In the genomic region with DNA sequence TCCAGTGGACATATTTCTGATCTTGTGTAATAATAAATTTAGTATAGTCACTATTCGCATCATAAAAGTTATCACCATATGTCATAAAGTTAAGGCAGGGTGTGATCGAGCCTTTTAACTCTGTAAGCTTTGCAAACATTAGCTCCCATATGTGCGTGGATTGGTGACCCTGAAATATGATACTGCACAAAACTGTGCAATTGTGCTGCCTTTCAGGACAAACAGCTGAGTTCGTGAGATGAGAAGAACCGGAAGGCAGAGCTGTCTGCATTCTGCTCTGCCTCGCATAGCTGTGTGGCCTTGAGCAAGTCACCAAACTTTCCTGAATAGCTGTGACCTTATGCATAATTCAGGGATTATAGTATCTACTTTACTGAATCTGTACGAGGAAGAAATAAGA, we compare ENCODE assay signal across 1 cellular context.
TF ChIP-seq lines count a peak whose summit lies in the region.

No MANE protein-coding gene starts in this region.

TF ChIP-seq in HEK293, 187 proteins besides CTCF, POLR2A, EP300 and RAD21 (continued from another document):
- TF ChIP-seq, protein P1, sequence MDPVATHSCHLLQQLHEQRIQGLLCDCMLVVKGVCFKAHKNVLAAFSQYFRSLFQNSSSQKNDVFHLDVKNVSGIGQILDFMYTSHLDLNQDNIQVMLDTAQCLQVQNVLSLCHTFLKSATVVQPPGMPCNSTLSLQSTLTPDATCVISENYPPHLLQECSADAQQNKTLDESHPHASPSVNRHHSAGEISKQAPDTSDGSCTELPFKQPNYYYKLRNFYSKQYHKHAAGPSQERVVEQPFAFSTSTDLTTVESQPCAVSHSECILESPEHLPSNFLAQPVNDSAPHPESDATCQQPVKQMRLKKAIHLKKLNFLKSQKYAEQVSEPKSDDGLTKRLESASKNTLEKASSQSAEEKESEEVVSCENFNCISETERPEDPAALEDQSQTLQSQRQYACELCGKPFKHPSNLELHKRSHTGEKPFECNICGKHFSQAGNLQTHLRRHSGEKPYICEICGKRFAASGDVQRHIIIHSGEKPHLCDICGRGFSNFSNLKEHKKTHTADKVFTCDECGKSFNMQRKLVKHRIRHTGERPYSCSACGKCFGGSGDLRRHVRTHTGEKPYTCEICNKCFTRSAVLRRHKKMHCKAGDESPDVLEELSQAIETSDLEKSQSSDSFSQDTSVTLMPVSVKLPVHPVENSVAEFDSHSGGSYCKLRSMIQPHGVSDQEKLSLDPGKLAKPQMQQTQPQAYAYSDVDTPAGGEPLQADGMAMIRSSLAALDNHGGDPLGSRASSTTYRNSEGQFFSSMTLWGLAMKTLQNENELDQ (tag by site-specific recombination; IDR thresholded peaks at IDR 0.05; ENCODE audit: low read depth): no peak
- TF ChIP-seq, protein P2, sequence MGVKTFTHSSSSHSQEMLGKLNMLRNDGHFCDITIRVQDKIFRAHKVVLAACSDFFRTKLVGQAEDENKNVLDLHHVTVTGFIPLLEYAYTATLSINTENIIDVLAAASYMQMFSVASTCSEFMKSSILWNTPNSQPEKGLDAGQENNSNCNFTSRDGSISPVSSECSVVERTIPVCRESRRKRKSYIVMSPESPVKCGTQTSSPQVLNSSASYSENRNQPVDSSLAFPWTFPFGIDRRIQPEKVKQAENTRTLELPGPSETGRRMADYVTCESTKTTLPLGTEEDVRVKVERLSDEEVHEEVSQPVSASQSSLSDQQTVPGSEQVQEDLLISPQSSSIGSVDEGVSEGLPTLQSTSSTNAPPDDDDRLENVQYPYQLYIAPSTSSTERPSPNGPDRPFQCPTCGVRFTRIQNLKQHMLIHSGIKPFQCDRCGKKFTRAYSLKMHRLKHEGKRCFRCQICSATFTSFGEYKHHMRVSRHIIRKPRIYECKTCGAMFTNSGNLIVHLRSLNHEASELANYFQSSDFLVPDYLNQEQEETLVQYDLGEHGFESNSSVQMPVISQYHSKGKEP (tag by site-specific recombination; IDR thresholded peaks at IDR 0.05): 0 out of 2 replicates have a peak, but pooled peaks have one; percentile 5
- no peak for TF ChIP-seq ZBTB21 (tag by site-specific recombination; IDR thresholded peaks at IDR 0.05)
- TF ChIP-seq, protein P3, sequence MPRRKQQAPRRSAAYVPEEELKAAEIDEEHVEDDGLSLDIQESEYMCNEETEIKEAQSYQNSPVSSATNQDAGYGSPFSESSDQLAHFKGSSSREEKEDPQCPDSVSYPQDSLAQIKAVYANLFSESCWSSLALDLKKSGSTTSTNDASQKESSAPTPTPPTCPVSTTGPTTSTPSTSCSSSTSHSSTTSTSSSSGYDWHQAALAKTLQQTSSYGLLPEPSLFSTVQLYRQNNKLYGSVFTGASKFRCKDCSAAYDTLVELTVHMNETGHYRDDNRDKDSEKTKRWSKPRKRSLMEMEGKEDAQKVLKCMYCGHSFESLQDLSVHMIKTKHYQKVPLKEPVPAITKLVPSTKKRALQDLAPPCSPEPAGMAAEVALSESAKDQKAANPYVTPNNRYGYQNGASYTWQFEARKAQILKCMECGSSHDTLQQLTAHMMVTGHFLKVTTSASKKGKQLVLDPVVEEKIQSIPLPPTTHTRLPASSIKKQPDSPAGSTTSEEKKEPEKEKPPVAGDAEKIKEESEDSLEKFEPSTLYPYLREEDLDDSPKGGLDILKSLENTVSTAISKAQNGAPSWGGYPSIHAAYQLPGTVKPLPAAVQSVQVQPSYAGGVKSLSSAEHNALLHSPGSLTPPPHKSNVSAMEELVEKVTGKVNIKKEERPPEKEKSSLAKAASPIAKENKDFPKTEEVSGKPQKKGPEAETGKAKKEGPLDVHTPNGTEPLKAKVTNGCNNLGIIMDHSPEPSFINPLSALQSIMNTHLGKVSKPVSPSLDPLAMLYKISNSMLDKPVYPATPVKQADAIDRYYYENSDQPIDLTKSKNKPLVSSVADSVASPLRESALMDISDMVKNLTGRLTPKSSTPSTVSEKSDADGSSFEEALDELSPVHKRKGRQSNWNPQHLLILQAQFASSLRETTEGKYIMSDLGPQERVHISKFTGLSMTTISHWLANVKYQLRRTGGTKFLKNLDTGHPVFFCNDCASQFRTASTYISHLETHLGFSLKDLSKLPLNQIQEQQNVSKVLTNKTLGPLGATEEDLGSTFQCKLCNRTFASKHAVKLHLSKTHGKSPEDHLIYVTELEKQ (tag by site-specific recombination; IDR thresholded peaks at IDR 0.05; ENCODE audit: borderline replicate concordance): no peak
- no peak for TF ChIP-seq ZEB2 (tag by site-specific recombination; IDR thresholded peaks at IDR 0.05)
- no peak for TF ChIP-seq REPIN1 (tag by site-specific recombination; IDR thresholded peaks at IDR 0.05; ENCODE audit: low read depth)
- TF ChIP-seq ZNF155 (tag by site-specific recombination; IDR thresholded peaks at IDR 0.05): no peak
- TF ChIP-seq, protein P4, sequence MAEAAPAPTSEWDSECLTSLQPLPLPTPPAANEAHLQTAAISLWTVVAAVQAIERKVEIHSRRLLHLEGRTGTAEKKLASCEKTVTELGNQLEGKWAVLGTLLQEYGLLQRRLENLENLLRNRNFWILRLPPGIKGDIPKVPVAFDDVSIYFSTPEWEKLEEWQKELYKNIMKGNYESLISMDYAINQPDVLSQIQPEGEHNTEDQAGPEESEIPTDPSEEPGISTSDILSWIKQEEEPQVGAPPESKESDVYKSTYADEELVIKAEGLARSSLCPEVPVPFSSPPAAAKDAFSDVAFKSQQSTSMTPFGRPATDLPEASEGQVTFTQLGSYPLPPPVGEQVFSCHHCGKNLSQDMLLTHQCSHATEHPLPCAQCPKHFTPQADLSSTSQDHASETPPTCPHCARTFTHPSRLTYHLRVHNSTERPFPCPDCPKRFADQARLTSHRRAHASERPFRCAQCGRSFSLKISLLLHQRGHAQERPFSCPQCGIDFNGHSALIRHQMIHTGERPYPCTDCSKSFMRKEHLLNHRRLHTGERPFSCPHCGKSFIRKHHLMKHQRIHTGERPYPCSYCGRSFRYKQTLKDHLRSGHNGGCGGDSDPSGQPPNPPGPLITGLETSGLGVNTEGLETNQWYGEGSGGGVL (tag by site-specific recombination; IDR thresholded peaks at IDR 0.05): no peak
- no peak for TF ChIP-seq GFI1B (tag by site-specific recombination; IDR thresholded peaks at IDR 0.05)
- TF ChIP-seq TRIM28 (IDR thresholded peaks at IDR 0.05; ENCODE audit: borderline replicate concordance, low read length): peak; percentile 82
- TF ChIP-seq, protein P5, sequence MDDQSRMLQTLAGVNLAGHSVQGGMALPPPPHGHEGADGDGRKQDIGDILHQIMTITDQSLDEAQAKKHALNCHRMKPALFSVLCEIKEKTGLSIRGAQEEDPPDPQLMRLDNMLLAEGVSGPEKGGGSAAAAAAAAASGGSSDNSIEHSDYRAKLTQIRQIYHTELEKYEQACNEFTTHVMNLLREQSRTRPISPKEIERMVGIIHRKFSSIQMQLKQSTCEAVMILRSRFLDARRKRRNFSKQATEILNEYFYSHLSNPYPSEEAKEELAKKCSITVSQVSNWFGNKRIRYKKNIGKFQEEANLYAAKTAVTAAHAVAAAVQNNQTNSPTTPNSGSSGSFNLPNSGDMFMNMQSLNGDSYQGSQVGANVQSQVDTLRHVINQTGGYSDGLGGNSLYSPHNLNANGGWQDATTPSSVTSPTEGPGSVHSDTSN (CRISPR knock-in tag; IDR thresholded peaks at IDR 0.05): no peak
- no peak for TF ChIP-seq KLF16 (tag by site-specific recombination; IDR thresholded peaks at IDR 0.05)
- no peak for TF ChIP-seq ZNF473 (tag by site-specific recombination; IDR thresholded peaks at IDR 0.05)
- TF ChIP-seq HOXC10 (CRISPR knock-in tag; IDR thresholded peaks at IDR 0.05): no peak
- no peak for TF ChIP-seq ZNF514 (tag by site-specific recombination; IDR thresholded peaks at IDR 0.05)
